ENCODE assay signal across 13 cellular contexts in genomic region chr5:40446910-40447309, GRCh38.
DNase-seq lines count a peak whose midpoint lies in the region; ATAC-seq and TF ChIP-seq lines count a peak whose summit lies in the region.
"Had no signal": no experiment of that assay in that cellular context is flagged by ENCODE, and none has a peak within 500 bp of the region (broad histone marks: within the 10 kb centered on the region; RNA-seq: fewer than 3 reads in every experiment).

No MANE protein-coding gene starts in this region.

- H3K4me1 ChIP-seq in DND-41 (ENCODE audit: insufficient read depth, low read length) (peaks cover 11% of the 10 kb centered on the region), mammary epithelial cell (ENCODE audit: insufficient read depth, low read length) (peaks cover 11% of the 10 kb centered on the region), mesenchymal stem cell (ENCODE audit: control insufficient read depth, insufficient read depth, low read depth, low read length) (no peaks in the 10 kb centered on the region)
- H3K4me1 ChIP-seq: Peyer's patch, right lobe of liver had no signal

- H3K9ac ChIP-seq in DND-41 (ENCODE audit: low read depth, low read length) (no peak overlapping the region), mammary epithelial cell (ENCODE audit: insufficient read depth, low read length) (no peak overlapping the region), mesenchymal stem cell (ENCODE audit: low read length) (peak overlapping the region; percentile 56)

- intact Hi-C loops in mammary epithelial cell (cut with micrococcal nuclease): loop anchor here (1.0 kb wide), 1 partner anchor 230 kb away; no protein-coding TSS in a partner anchor

- TF ChIP-seq CTCF in DND-41 (IDR thresholded peaks at IDR 0.05; ENCODE audit: borderline replicate concordance, extremely low read depth, low read length, poor library complexity, severe bottlenecking) (no peak), mammary epithelial cell (conservative IDR thresholded peaks at IDR 0.05 in 1 of 2, IDR thresholded peaks at IDR 0.05 in 1 of 2; ENCODE audit: extremely low read depth in 1 of 2, insufficient read depth in 1 of 2, low read depth in 1 of 2, low read length in 2 of 2) (no peak)

- H3K18ac ChIP-seq in mesenchymal stem cell (ENCODE audit: low read depth in 1 of 2, low read length in 2 of 2): no peak overlapping the region

- H3K9me3 ChIP-seq in DND-41 (ENCODE audit: insufficient read depth, low read length, severe bottlenecking) (peaks cover 18% of the 10 kb centered on the region), mammary epithelial cell (replicated peaks; ENCODE audit: insufficient read depth, low read length) (peaks cover 6% of the 10 kb centered on the region), mesenchymal stem cell (ENCODE audit: control insufficient read depth, low read length) (peaks cover 12% of the 10 kb centered on the region)
- H3K9me3 ChIP-seq: Peyer's patch, right lobe of liver had no signal

- BruUV-seq in mammary epithelial cell (replicated peaks; lab: Mats Ljungman, UMichigan): no TSS peak

- no peak for DNase-seq in DND-41
- DNase-seq in LHCN-M2 (ENCODE audit: low read depth): peak; percentile 92
- DNase-seq in mammary epithelial cell: peak; percentile 96
- DNase-seq in mesenchymal stem cell: peak; percentile 85
- no peak for DNase-seq in medulla oblongata (ENCODE audit: extremely low spot score)
- DNase-seq in HUDEP-2 (lab: John Stamatoyannopoulos, UW; ENCODE audit: unreplicated experiment in 76 of 76): no peak
- DNase-seq in cerebellum (ENCODE audit: low spot score): no peak
- DNase-seq in amygdala (lab: John Stamatoyannopoulos, UW): no peak
- DNase-seq: activated CD8-positive, alpha-beta memory T cell treated with anti-CD3 and anti-CD28 coated beads for 24 hours; NCI-H1092 treated with DMSO at 0.1 percent for 48 hours; right lobe of liver had no signal

- H3K36me3 ChIP-seq in DND-41 (ENCODE audit: insufficient read depth, low read length) (no peaks in the 10 kb centered on the region), mammary epithelial cell (ENCODE audit: insufficient read depth, low read length) (no peaks in the 10 kb centered on the region), mesenchymal stem cell (ENCODE audit: control insufficient read depth in 1 of 2, insufficient read depth in 2 of 2, low read depth in 1 of 2, low read length in 2 of 2) (no peaks in the 10 kb centered on the region)
- H3K36me3 ChIP-seq: Peyer's patch, right lobe of liver had no signal

- H2BK15ac ChIP-seq in mesenchymal stem cell (ENCODE audit: low read depth, poor library complexity, severe bottlenecking): no peak overlapping the region

- H2AFZ ChIP-seq in DND-41 (ENCODE audit: low read depth, low read length) (no peak overlapping the region; the same call in 1 of the 2 replicates), mammary epithelial cell (ENCODE audit: low read depth, low read length) (no peak overlapping the region), mesenchymal stem cell (ENCODE audit: low read depth, low read length) (no peak overlapping the region)

- H3K27me3 ChIP-seq in DND-41 (ENCODE audit: insufficient read depth, low read length, poor library complexity) (no peaks in the 10 kb centered on the region), mammary epithelial cell (ENCODE audit: insufficient read depth, low read length) (no peaks in the 10 kb centered on the region), mesenchymal stem cell (ENCODE audit: control insufficient read depth in 1 of 2, insufficient read depth in 1 of 2, low read length in 2 of 2) (no peaks in the 10 kb centered on the region)
- H3K27me3 ChIP-seq: Peyer's patch, right lobe of liver had no signal

- no peak overlapping the region for H3K4ac ChIP-seq in mesenchymal stem cell (ENCODE audit: low read depth in 1 of 2, low read length in 2 of 2)

- H3K14ac ChIP-seq in mesenchymal stem cell (ENCODE audit: low read length in 2 of 2): no peak overlapping the region

- no peak overlapping the region for H4K8ac ChIP-seq in mesenchymal stem cell (ENCODE audit: low read length)

- no peak overlapping the region for H2BK5ac ChIP-seq in mesenchymal stem cell (ENCODE audit: low read depth, low read length, poor library complexity, severe bottlenecking)

- WGBS in mammary epithelial cell (ENCODE audit: low coverage, missing lambda C conversion rate): 11% methylated on average over 1 of the region's 1 CpG
- 40% methylated on average over 1 of the region's 1 CpG for WGBS in mesenchymal stem cell

- H4K20me1 ChIP-seq in DND-41 (ENCODE audit: insufficient read depth, low read length) (no peaks in the 10 kb centered on the region), mammary epithelial cell (ENCODE audit: insufficient read depth, low read length) (no peaks in the 10 kb centered on the region)

- H3K79me1 ChIP-seq in mesenchymal stem cell (replicated peaks; ENCODE audit: low read length, poor library complexity, severe bottlenecking): no peaks in the 10 kb centered on the region

- CTCF ChIA-PET in mammary epithelial cell (lab: Charles Lee; ENCODE audit: low non-redundant PET): no interaction called here

- H3K27ac ChIP-seq in DND-41 (ENCODE audit: low read length) (0 out of 2 replicates have a peak overlapping the region, but pooled peaks have one; percentile 37), mammary epithelial cell (ENCODE audit: insufficient read depth, low read depth, low read length) (peak overlapping the region; percentile 74), mesenchymal stem cell (ENCODE audit: low read length, poor library complexity, severe bottlenecking) (no peak overlapping the region)
- H3K27ac ChIP-seq: Peyer's patch, right lobe of liver had no signal

- no peak overlapping the region for H2BK120ac ChIP-seq in mesenchymal stem cell (ENCODE audit: low read depth, low read length)

- no peak overlapping the region for H3K4me3 ChIP-seq in DND-41 (ENCODE audit: low read depth in 1 of 2, low read length in 2 of 2)
- no peak overlapping the region for H3K4me3 ChIP-seq in mammary epithelial cell (replicated peaks in 1 of 3; ENCODE audit: insufficient read depth in 1 of 3, low read depth in 2 of 3, low read length in 3 of 3)
- no peak overlapping the region for H3K4me3 ChIP-seq in mesenchymal stem cell (ENCODE audit: insufficient read depth in 1 of 2, low read depth in 1 of 2, low read length in 2 of 2)
- H3K4me3 ChIP-seq: Peyer's patch, right lobe of liver had no signal

- no peak for ATAC-seq in DND-41 (ENCODE audit: insufficient read depth, low read depth)
- ATAC-seq: stimulated activated memory B cell treated with anti-CD40 and anti-IgM and Interleukin-4, amounts not matched to agents 10 μg/mL and 1 μg/mL and 100 μg/mL, for 72 hours had no signal

- H3K23ac ChIP-seq in mesenchymal stem cell (ENCODE audit: low read length in 2 of 2): no peak overlapping the region

- H2AK5ac ChIP-seq in mesenchymal stem cell (ENCODE audit: low read length, severe bottlenecking): no peak overlapping the region

- in situ Hi-C loops in mammary epithelial cell (cut with MboI; ENCODE audit: low sequenced_read_pairs in 2 of 2): no loop called here

- H3K4me2 ChIP-seq in DND-41 (ENCODE audit: insufficient read depth, low read length) (no peak overlapping the region), mammary epithelial cell (ENCODE audit: insufficient read depth, low read depth, low read length) (no peak overlapping the region), mesenchymal stem cell (ENCODE audit: low read length, poor library complexity, severe bottlenecking) (no peak overlapping the region)

- no peak overlapping the region for H2BK12ac ChIP-seq in mesenchymal stem cell (ENCODE audit: low read length in 2 of 2)

- H4K91ac ChIP-seq in mesenchymal stem cell (ENCODE audit: low read length): no peak overlapping the region

- H3K79me2 ChIP-seq in DND-41 (ENCODE audit: insufficient read depth, low read length): no peaks in the 10 kb centered on the region
- no peaks in the 10 kb centered on the region for H3K79me2 ChIP-seq in mammary epithelial cell (ENCODE audit: insufficient read depth, low read length)

- dilution Hi-C loops in mammary epithelial cell (cut with HindIII; ENCODE audit: low sequenced_read_pairs): no loop called here

Comparison
In these comparisons a context has a peak if more than half of its experiments do, and no peak if none do; other contexts are left out.
1. DNase-seq: peak in LHCN-M2 (single experiment), mammary epithelial cell (single experiment) and mesenchymal stem cell (single experiment); none in DND-41 (single experiment), medulla oblongata (single experiment), HUDEP-2 (0 of 76), cerebellum (single experiment) and amygdala (0 of 56).